In genomic region chr1:47401761-47402160, GRCh38 we compare ENCODE assay signal across 18 cellular contexts. TPM values are rescaled to one million over a fixed set of nuclear protein-coding genes. Genes with fewer than 3 reads are reported as not detected.
DNase-seq lines count a peak whose midpoint lies in the region; ATAC-seq and TF ChIP-seq lines count a peak whose summit lies in the region.
"Had no signal": no experiment of that assay in that cellular context is flagged by ENCODE, and none has a peak within 500 bp of the region (broad histone marks: within the 10 kb centered on the region; RNA-seq: fewer than 3 reads in every experiment).

No MANE protein-coding gene starts in this region.

- H3K36me3 ChIP-seq in endodermal cell (ENCODE audit: control insufficient read depth, insufficient read depth, low read length) (no peaks in the 10 kb centered on the region), stomach (no peaks in the 10 kb centered on the region)

- TF ChIP-seq CTCF in endodermal cell (conservative IDR thresholded peaks at IDR 0.05) (no peak), stomach (IDR thresholded peaks at IDR 0.05) (no peak)

- H3K4me1 Mint-ChIP-seq in dendritic cell treated with granulocyte-macrophage colony-stimulating factor and Interleukin-4, amounts not matched to agents 40 ng/mL and 50 ng/mL, for 4 days (ENCODE audit: low read depth), result peaks cover 40% of the 10 kb centered on the region
- no peaks in the 10 kb centered on the region for H3K4me1 Mint-ChIP-seq in endodermal cell
- H3K4me1 Mint-ChIP-seq: CD4-positive, alpha-beta memory T cell had no signal

- no peaks in the 10 kb centered on the region for H3K4me1 ChIP-seq in endodermal cell (ENCODE audit: control insufficient read depth, insufficient read depth, low read length)
- peaks cover 0 to 11% (median 8%) of the 10 kb centered on the region in 4 donors for H3K4me1 ChIP-seq in stomach

- no peak overlapping the region for H3K27ac ChIP-seq in endodermal cell (ENCODE audit: low read depth, low read length)
- H3K27ac ChIP-seq in stomach, result no peak overlapping the region
- H3K27ac ChIP-seq: GM23248 had no signal

- H3K27ac Mint-ChIP-seq in dendritic cell treated with granulocyte-macrophage colony-stimulating factor and Interleukin-4, amounts not matched to agents 40 ng/mL and 50 ng/mL, for 4 days, result peak overlapping the region; percentile 15
- H3K27ac Mint-ChIP-seq in endodermal cell, result no peak overlapping the region
- H3K27ac Mint-ChIP-seq: CD4-positive, alpha-beta memory T cell; H9 had no signal

- 83 to 94% methylated on average over 3 to 4 of the region's 4 CpGs for WGBS in endodermal cell (ENCODE audit: insufficient coverage in 1 of 2, insufficient read length in 1 of 2), 2 experiments
- WGBS in stomach, 5 donors, result 23 to 68% (median 49%) methylated on average over 4 of the region's 4 CpGs

- ATAC-seq in GM19324 (IDR thresholded peaks at IDR 0.05; ENCODE audit: low FRiP score, unreplicated experiment), result no peak
- ATAC-seq: HCT116 had no signal

- peaks cover 40% of the 10 kb centered on the region for H3K27me3 Mint-ChIP-seq in dendritic cell treated with granulocyte-macrophage colony-stimulating factor and Interleukin-4, amounts not matched to agents 40 ng/mL and 50 ng/mL, for 4 days
- peaks cover 73% of the 10 kb centered on the region for H3K27me3 Mint-ChIP-seq in endodermal cell (ENCODE audit: insufficient read depth)

- peaks cover 33% of the 10 kb centered on the region for H3K27me3 ChIP-seq in endodermal cell (ENCODE audit: control insufficient read depth, insufficient read depth, low read length, poor library complexity, severe bottlenecking)
- H3K27me3 ChIP-seq in stomach, result peaks cover 0 to 81% (median 3%) of the 10 kb centered on the region in 3 donors

- H3K9me3 Mint-ChIP-seq in dendritic cell treated with granulocyte-macrophage colony-stimulating factor and Interleukin-4, amounts not matched to agents 40 ng/mL and 50 ng/mL, for 4 days, result no peaks in the 10 kb centered on the region
- H3K9me3 Mint-ChIP-seq in endodermal cell, result no peaks in the 10 kb centered on the region
- H3K9me3 Mint-ChIP-seq: CD4-positive, alpha-beta memory T cell; H9 had no signal

- intact Hi-C loops in dendritic cell treated with granulocyte-macrophage colony-stimulating factor and Interleukin-4, amounts not matched to agents 40 ng/mL and 50 ng/mL, for 4 days (cut with micrococcal nuclease), result no loop called here
- intact Hi-C loops in stomach (cut with DNase I; ENCODE audit: low total_unique reads), result no loop called here

- H3K9me3 ChIP-seq in endodermal cell (ENCODE audit: control insufficient read depth, low read length) (no peaks in the 10 kb centered on the region), stomach (no peaks in the 10 kb centered on the region)

- H3K36me3 Mint-ChIP-seq in dendritic cell treated with granulocyte-macrophage colony-stimulating factor and Interleukin-4, amounts not matched to agents 40 ng/mL and 50 ng/mL, for 4 days (ENCODE audit: low read depth), result no peaks in the 10 kb centered on the region
- H3K36me3 Mint-ChIP-seq in endodermal cell (ENCODE audit: low read depth), result no peaks in the 10 kb centered on the region
- H3K36me3 Mint-ChIP-seq: CD4-positive, alpha-beta memory T cell had no signal

- H3K4me3 Mint-ChIP-seq in dendritic cell treated with granulocyte-macrophage colony-stimulating factor and Interleukin-4, amounts not matched to agents 40 ng/mL and 50 ng/mL, for 4 days, result no peak overlapping the region
- H3K4me3 Mint-ChIP-seq in endodermal cell, result no peak overlapping the region
- H3K4me3 Mint-ChIP-seq: CD4-positive, alpha-beta memory T cell; H9 had no signal

- TF ChIP-seq POLR2A in stomach (IDR thresholded peaks at IDR 0.05), result no peak

- H3K9ac ChIP-seq in endodermal cell (ENCODE audit: extremely low read depth, low read length, poor library complexity, severe bottlenecking), result no peak overlapping the region
- H3K9ac ChIP-seq: GM23248 had no signal

- TF ChIP-seq EP300 in stomach (IDR thresholded peaks at IDR 0.05), result no peak

- H3K4me3 ChIP-seq in endodermal cell (ENCODE audit: low read length) (no peak overlapping the region), stomach (no peak overlapping the region)
- H3K4me3 ChIP-seq: GM23248 had no signal

- DNase-seq in endodermal cell, result peak; percentile 21
- DNase-seq in stomach, result peak; percentile 29
- DNase-seq in DMS79 (lab: John Stamatoyannopoulos, UW), result no peak
- DNase-seq in NCI-H510A (lab: John Stamatoyannopoulos, UW), result no peak
- DNase-seq: C1 segment of cervical spinal cord; Calu3; CD4-positive, alpha-beta memory T cell; COR-L47; DMS53; DND-41; GM23248; H9 had no signal

RNA-seq across cellular contexts. Expression of gene FOXE3, which starts 14.3 kb away (rescaled TPM):
- not detected for total RNA-seq in endodermal cell
- polyA plus RNA-seq in endodermal cell (2013, experiment 1 of 2), result 0.46 TPM
- polyA plus RNA-seq in endodermal cell (2013, experiment 2 of 2), result 0.29 TPM
- total RNA-seq in stomach, result not detected
- polyA plus RNA-seq in stomach, result not detected
- total RNA-seq: A172; A673; Calu3; CD4-positive, alpha-beta memory T cell; GM23248; H4 had no signal
- polyA plus RNA-seq: CD4-positive, alpha-beta memory T cell; GM23248 had no signal

RNA-seq across cellular contexts. Expression of gene FOXD2, which starts 36.1 kb away (rescaled TPM):
- total RNA-seq in endodermal cell (under 1 TPM; 0.07 to 0.26 TPM), stomach (10 to 100 TPM in 1 of 5 donors, under 1 TPM in 1, not detected in 3; under 0.01 to 47.5 TPM)
- 0.36 TPM for polyA plus RNA-seq in endodermal cell (2013, experiment 1 of 2)
- 0.08 TPM for polyA plus RNA-seq in endodermal cell (2013, experiment 2 of 2)
- polyA plus RNA-seq in stomach, result under 1 TPM in 2 of 3 donors, not detected in 1; 0.12 to 0.13 TPM
- total RNA-seq: H9 had no signal

Comparison
In these comparisons a context has a peak if more than half of its experiments do, and no peak if none do; other contexts are left out.
1. DNase-seq: peak in endodermal cell (single experiment) and stomach (single experiment); none in DMS79 (single experiment) and NCI-H510A (single experiment).